In genomic region chr1:208008534-208008933, GRCh38 we compare ENCODE assay signal across 17 cellular contexts.
"Had no signal": no experiment of that assay in that cellular context is flagged by ENCODE, and none has a peak within 500 bp of the region (broad histone marks: within the 10 kb centered on the region; RNA-seq: fewer than 3 reads in every experiment).

No MANE protein-coding gene starts in this region.

- H3K27ac ChIP-seq: body of pancreas, neutrophil, tibial nerve had no signal

- H3K36me3 Mint-ChIP-seq: activated naive CD8-positive, alpha-beta T cell; naive thymus-derived CD4-positive, alpha-beta T cell had no signal

- H3K36me3 ChIP-seq: neutrophil, tibial nerve had no signal

- H3K4me1 ChIP-seq: tibial nerve had no signal

- H3K4me3 ChIP-seq: body of pancreas, tibial nerve had no signal

- H3K27me3 ChIP-seq: body of pancreas, neutrophil, tibial nerve had no signal

- H3K4me1 Mint-ChIP-seq: activated B cell treated with CpG ODN at 0.5 μM for 24 hours; activated CD4-positive, alpha-beta T cell treated with anti-CD3 and anti-CD28 coated beads, Interleukin-2, amount 10 ng/mL, durations not matched to agents 24 days and 14 days had no signal

- H3K27ac Mint-ChIP-seq: activated B cell treated with CpG ODN at 0.5 μM for 24 hours; activated CD4-positive, alpha-beta T cell treated with anti-CD3 and anti-CD28 coated beads, Interleukin-2, amount 10 ng/mL, durations not matched to agents 24 days and 14 days; activated CD8-positive, alpha-beta T cell treated with anti-CD3 and anti-CD28 coated beads, Interleukin-2, amount 10 ng/mL, durations not matched to agents 7 days and 5 days; activated naive CD8-positive, alpha-beta T cell; activated T-cell treated with anti-CD3 and anti-CD28 coated beads, Interleukin-2, amount 50 U/mL, for 72 hours; dendritic cell treated with granulocyte-macrophage colony-stimulating factor and Interleukin-4, amounts not matched to agents 40 ng/mL and 50 ng/mL, for 4 days; naive thymus-derived CD4-positive, alpha-beta T cell; T-helper 17 cell had no signal

- H3K9me3 Mint-ChIP-seq: activated B cell treated with CpG ODN at 0.5 μM for 24 hours; activated CD4-positive, alpha-beta T cell treated with anti-CD3 and anti-CD28 coated beads, Interleukin-2, amount 10 ng/mL, durations not matched to agents 24 days and 14 days; activated T-cell treated with anti-CD3 and anti-CD28 coated beads, Interleukin-2, amount 50 U/mL, for 72 hours had no signal

- H3K4me3 Mint-ChIP-seq: activated B cell treated with CpG ODN at 0.5 μM for 24 hours; activated CD4-positive, alpha-beta T cell treated with anti-CD3 and anti-CD28 coated beads, Interleukin-2, amount 10 ng/mL, durations not matched to agents 24 days and 14 days; activated CD8-positive, alpha-beta T cell treated with anti-CD3 and anti-CD28 coated beads, Interleukin-2, amount 10 ng/mL, durations not matched to agents 7 days and 5 days; activated naive CD8-positive, alpha-beta T cell; activated T-cell treated with anti-CD3 and anti-CD28 coated beads, Interleukin-2, amount 50 U/mL, for 72 hours; dendritic cell treated with granulocyte-macrophage colony-stimulating factor and Interleukin-4, amounts not matched to agents 40 ng/mL and 50 ng/mL, for 4 days; naive thymus-derived CD4-positive, alpha-beta T cell; T-helper 17 cell had no signal

- H3K9me3 ChIP-seq: body of pancreas, neutrophil had no signal

- ATAC-seq: activated CD8-positive, alpha-beta T cell treated with anti-CD3 and anti-CD28 coated beads, Interleukin-2, amount 10 ng/mL, durations not matched to agents 7 days and 5 days; activated T-cell treated with anti-CD3 and anti-CD28 coated beads, Interleukin-2, amount 50 U/mL, for 72 hours; body of pancreas; left colon; naive thymus-derived CD4-positive, alpha-beta T cell; T-helper 17 cell had no signal

- H3K27me3 Mint-ChIP-seq: activated B cell treated with CpG ODN at 0.5 μM for 24 hours; activated naive CD8-positive, alpha-beta T cell had no signal

- DNase-seq: activated B cell treated with CpG ODN at 0.5 μM for 24 hours; activated CD4-positive, alpha-beta T cell treated with anti-CD3 and anti-CD28 coated beads, Interleukin-2, amount 10 ng/mL, durations not matched to agents 24 days and 14 days; activated CD8-positive, alpha-beta memory T cell treated with anti-CD3 and anti-CD28 coated beads, Interleukin-2, amount 50 U/mL, for 4 hours; activated CD8-positive, alpha-beta T cell treated with anti-CD3 and anti-CD28 coated beads, Interleukin-2, amount 10 ng/mL, durations not matched to agents 7 days and 5 days; activated gamma-delta T cell; activated T-cell treated with anti-CD3 and anti-CD28 coated beads, Interleukin-2, amount 50 U/mL, for 72 hours; body of pancreas; effector memory CD4-positive, alpha-beta T cell; left colon; naive thymus-derived CD4-positive, alpha-beta T cell; stimulated activated CD4-positive, alpha-beta T cell treated with anti-CD3 and anti-CD28 coated beads, Interleukin-2, amount 100 ng/mL, for 48 hours; stimulated activated naive CD4-positive, alpha-beta T cell; T-helper 17 cell had no signal
